ENCODE assay signal across 22 cellular contexts in genomic region chr19:45231891-45232290, GRCh38. TPM values are rescaled to one million over a fixed set of nuclear protein-coding genes. Genes with fewer than 3 reads are reported as not detected.
"Had no signal": no experiment of that assay in that cellular context is flagged by ENCODE, and none has a peak within 500 bp of the region (broad histone marks: within the 10 kb centered on the region; RNA-seq: fewer than 3 reads in every experiment).

No MANE protein-coding gene starts in this region.

- DNase-seq: activated CD4-positive, alpha-beta T cell treated with anti-CD3 and anti-CD28 coated beads, Interleukin-2, amount 50 U/mL, for 1 hour; activated naive CD4-positive, alpha-beta T cell treated with Interleukin-2 at 50 U/mL for 16 hours; anterior cingulate cortex; brain microvascular endothelial cell; cerebellar nuclear complex; effector CD8-positive, alpha-beta T cell; glutamatergic neuron; nucleus accumbens; small intestine; stimulated activated CD4-positive, alpha-beta T cell treated with anti-CD3 and anti-CD28 coated beads, Interleukin-4, amount 100 ng/mL, for 4 hours; stimulated activated CD8-positive, alpha-beta memory T cell treated with anti-CD3 and anti-CD28 coated beads, Interleukin-4, amount 100 ng/mL, for 48 hours; stimulated activated naive CD4-positive, alpha-beta T cell treated with Interleukin-2 at 50 U/mL for 16 hours; substantia nigra; T-helper 1 cell; T1000; trophoblast cell had no signal

- H3K4me3 Mint-ChIP-seq: natural killer cell treated with Interleukin-12 subunit alpha and Interleukin-12 subunit beta and Interleukin-15 and Interleukin-18, amount 100 ng/mL, for 72 hours had no signal

- FAIRE-seq: small intestine had no signal

- H3K9me3 Mint-ChIP-seq: natural killer cell treated with Interleukin-12 subunit alpha and Interleukin-12 subunit beta and Interleukin-15 and Interleukin-18, amount 100 ng/mL, for 72 hours had no signal

- H3K4me1 ChIP-seq: prostate gland had no signal

- H3K36me3 Mint-ChIP-seq: natural killer cell treated with Interleukin-12 subunit alpha and Interleukin-12 subunit beta and Interleukin-15 and Interleukin-18, amount 100 ng/mL, for 72 hours had no signal

- H3K27ac ChIP-seq: brain microvascular endothelial cell, prostate gland had no signal

- H3K36me3 ChIP-seq: brain microvascular endothelial cell, prostate gland had no signal

- H3K27me3 Mint-ChIP-seq: natural killer cell treated with Interleukin-12 subunit alpha and Interleukin-12 subunit beta and Interleukin-15 and Interleukin-18, amount 100 ng/mL, for 72 hours had no signal

- H3K4me3 ChIP-seq: prostate gland had no signal

- ATAC-seq: activated CD4-positive, CD25-positive, alpha-beta regulatory T cell treated with anti-CD3 and anti-CD28 coated beads, Interleukin-2, amount 50 U/mL, for 24 hours; natural killer cell treated with Interleukin-12 subunit alpha and Interleukin-12 subunit beta and Interleukin-15 and Interleukin-18, amount 100 ng/mL, for 72 hours; right cardiac atrium had no signal

- H3K9me3 ChIP-seq: prostate gland had no signal

- H3K27ac Mint-ChIP-seq: natural killer cell treated with Interleukin-12 subunit alpha and Interleukin-12 subunit beta and Interleukin-15 and Interleukin-18, amount 100 ng/mL, for 72 hours had no signal

RNA-seq across cellular contexts. Expression of gene EXOC3L2, which starts 13.3 kb away (rescaled TPM):
- total RNA-seq: activated CD8-positive, alpha-beta memory T cell treated with anti-CD3 and anti-CD28 coated beads for 36 hours; fibroblast of villous mesenchyme; natural killer cell treated with Interleukin-12 subunit alpha and Interleukin-12 subunit beta and Interleukin-15 and Interleukin-18, amount 100 ng/mL, for 72 hours had no signal
